ENCODE assay signal across 18 cellular contexts in the genomic region with DNA sequence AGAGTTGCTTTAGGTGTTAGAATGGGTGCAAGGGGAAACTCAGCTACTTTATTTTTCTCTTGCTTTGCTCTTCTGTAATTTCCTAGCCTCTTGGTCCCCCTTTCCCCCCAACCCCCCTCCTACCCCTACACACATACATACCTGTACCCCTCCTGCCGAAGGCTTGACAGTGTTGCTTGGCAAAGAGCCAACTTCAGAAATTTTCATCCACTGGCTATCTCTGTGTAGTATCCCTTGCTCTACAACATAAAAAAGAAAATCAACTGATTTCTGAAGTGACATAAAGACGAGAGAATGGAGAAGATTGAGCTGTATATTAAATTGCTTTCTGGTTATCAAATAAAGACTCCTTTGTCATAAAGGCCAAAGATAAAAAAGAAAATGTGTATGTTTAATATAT.
DNase-seq lines count a peak whose midpoint lies in the region; ATAC-seq, FAIRE-seq and TF ChIP-seq lines count a peak whose summit lies in the region.
"Had no signal": no experiment of that assay in that cellular context is flagged by ENCODE, and none has a peak within 500 bp of the region (broad histone marks: within the 10 kb centered on the region; RNA-seq: fewer than 3 reads in every experiment).

No MANE protein-coding gene starts in this region.

- H3K79me2 ChIP-seq in HepG2 (ENCODE audit: insufficient read depth, low read length) (no peaks in the 10 kb centered on the region), smooth muscle cell (ENCODE audit: low read depth) (no peaks in the 10 kb centered on the region)

- WGBS in HepG2 (ENCODE audit: low lambda C conversion rate) = 94% methylated on average over 2 of the region's 2 CpGs
- 78% methylated on average over 2 of the region's 2 CpGs for WGBS in right lobe of liver (ENCODE audit: insufficient coverage, low coverage, low lambda C conversion rate, missing lambda C conversion rate)
- WGBS in smooth muscle cell (ENCODE audit: low lambda C conversion rate) = 92% methylated on average over 2 of the region's 2 CpGs

- CTCF ChIA-PET in HepG2 (lab: Yijun Ruan, JAX; ENCODE audit: low intra/inter-chr PET ratio, low total read pairs) = no interaction called here

- no peak overlapping the region for H3K4me3 Mint-ChIP-seq in mesothelial cell of epicardium
- H3K4me3 Mint-ChIP-seq: CD4-positive, alpha-beta memory T cell; GM23338; H9 had no signal

- peaks cover 37% of the 10 kb centered on the region for H3K4me1 Mint-ChIP-seq in mesothelial cell of epicardium

- no peak for TF ChIP-seq CTCF in HepG2 (CRISPR knock-in tag; IDR thresholded peaks at IDR 0.05)
- TF ChIP-seq CTCF in right lobe of liver (IDR thresholded peaks at IDR 0.05) = no peak
- no peak for TF ChIP-seq CTCF in mesothelial cell of epicardium (IDR thresholded peaks at IDR 0.05; ENCODE audit: unreplicated experiment)
- TF ChIP-seq CTCF in lower lobe of right lung (IDR thresholded peaks at IDR 0.05) = no peak
- TF ChIP-seq CTCF in smooth muscle cell (IDR thresholded peaks at IDR 0.05; ENCODE audit: borderline replicate concordance, insufficient read depth, poor library complexity, severe bottlenecking) = no peak

- H4K20me1 ChIP-seq in HepG2 (ENCODE audit: insufficient read depth, low read length) (no peaks in the 10 kb centered on the region), smooth muscle cell (ENCODE audit: low read depth) (no peaks in the 10 kb centered on the region)

- H3K9me3 Mint-ChIP-seq in mesothelial cell of epicardium = no peaks in the 10 kb centered on the region
- H3K9me3 Mint-ChIP-seq: GM23338, H9 had no signal

- no peaks in the 10 kb centered on the region for H3F3A ChIP-seq in smooth muscle cell (ENCODE audit: low read depth)

- H3K4me1 ChIP-seq in HepG2 (ENCODE audit: insufficient read depth, low read length) (peaks cover 20% of the 10 kb centered on the region), right lobe of liver (peaks cover 0 to 17% (median 0%) of the 10 kb centered on the region in 4 donors), lower lobe of right lung (no peaks in the 10 kb centered on the region), smooth muscle cell (ENCODE audit: low read depth) (peaks cover 16% of the 10 kb centered on the region)

- TF ChIP-seq EP300 in HepG2 (IDR thresholded peaks at IDR 0.05; ENCODE audit: low read depth in 2 of 2, low read length in 2 of 2) = no peak
- TF ChIP-seq EP300 in HepG2 (CRISPR knock-in tag; IDR thresholded peaks at IDR 0.05; ENCODE audit: borderline replicate concordance) = no peak

- H3K36me3 Mint-ChIP-seq in mesothelial cell of epicardium = peaks cover 3% of the 10 kb centered on the region

- intact Hi-C loops in HepG2 (cut with micrococcal nuclease; ENCODE audit: unreplicated experiment) (no loop called here), right lobe of liver (cut with DNase I) (no loop called here), lower lobe of right lung (cut with DNase I) (no loop called here)

- no peaks in the 10 kb centered on the region for H3K27me3 Mint-ChIP-seq in mesothelial cell of epicardium (ENCODE audit: low read depth)
- H3K27me3 Mint-ChIP-seq: CD4-positive, alpha-beta memory T cell had no signal

- H3K4me2 ChIP-seq in HepG2 (ENCODE audit: low read depth, low read length) (no peak overlapping the region), smooth muscle cell (no peak overlapping the region)
- H3K4me2 ChIP-seq: GM23338 had no signal

- in situ Hi-C loops in HepG2 (cut with HindIII; ENCODE audit: extremely low pct_ligation_motif_present, low pct_unique_long_range_greater_than_20kb) = no loop called here

- peak overlapping the region; percentile 3 for H3K27ac Mint-ChIP-seq in mesothelial cell of epicardium
- H3K27ac Mint-ChIP-seq: CD4-positive, alpha-beta memory T cell; GM23338; H9 had no signal

- no peaks in the 10 kb centered on the region for H3K27me3 ChIP-seq in HepG2 (ENCODE audit: control insufficient read depth in 1 of 2, insufficient read depth in 2 of 2, low read length in 2 of 2)
- no peaks in the 10 kb centered on the region for H3K27me3 ChIP-seq in right lobe of liver
- no peaks in the 10 kb centered on the region for H3K27me3 ChIP-seq in lower lobe of right lung (ENCODE audit: low read depth)
- H3K27me3 ChIP-seq in smooth muscle cell (ENCODE audit: low read depth) = no peaks in the 10 kb centered on the region

- no peak for ATAC-seq in HepG2
- no peak for ATAC-seq in right lobe of liver
- ATAC-seq in lower lobe of right lung = no peak
- ATAC-seq: GM23338, HCT116 had no signal

- TF ChIP-seq RAD21 in HepG2 (CRISPR knock-in tag; IDR thresholded peaks at IDR 0.05) = no peak

- POLR2A ChIA-PET in HepG2 (lab: Yijun Ruan, JAX) = no interaction called here

- no peak overlapping the region for H3K27ac ChIP-seq in HepG2 (ENCODE audit: extremely low read length, insufficient read depth, low read length)
- H3K27ac ChIP-seq in right lobe of liver = no peak overlapping the region
- H3K27ac ChIP-seq in lower lobe of right lung = no peak overlapping the region
- H3K27ac ChIP-seq in smooth muscle cell (ENCODE audit: low read depth) = no peak overlapping the region

- FAIRE-seq in HepG2 (lab: Jason Lieb, UNC) = no peak
- FAIRE-seq: GM12891, GM18507 had no signal

- TF ChIP-seq POLR2A in HepG2 (IDR thresholded peaks at IDR 0.05; ENCODE audit: insufficient read depth in 1 of 2, low read depth in 2 of 2, low read length in 2 of 2) (no peak), right lobe of liver (IDR thresholded peaks at IDR 0.05) (no peak)

- BruUV-seq in HepG2 (replicated peaks; lab: Mats Ljungman, UMichigan) = no TSS peak

- H2AFZ ChIP-seq in HepG2 (ENCODE audit: low read length) = no peak overlapping the region
- no peak overlapping the region for H2AFZ ChIP-seq in smooth muscle cell (ENCODE audit: low read depth)
- H2AFZ ChIP-seq: GM23338 had no signal

- no peak for DNase-seq in HepG2 (ENCODE audit: low spot score)
- no peak for DNase-seq in right lobe of liver
- peak; percentile 45 for DNase-seq in NCI-H69 (lab: John Stamatoyannopoulos, UW)
- DNase-seq in mesothelial cell of epicardium (ENCODE audit: low spot score in 2 of 2, unreplicated experiment in 2 of 2) = no peak
- DNase-seq in lower lobe of right lung = no peak
- DNase-seq in smooth muscle cell (lab: John Stamatoyannopoulos, UW; ENCODE audit: unreplicated experiment) = no peak
- DNase-seq: C1 segment of cervical spinal cord; Calu3; CD4-positive, alpha-beta memory T cell; COR-L47; DMS53; DMS79 treated with DMSO at 0.1 percent for 48 hours; GF-D8; H9 had no signal

- no peak overlapping the region for H3K4me3 ChIP-seq in HepG2 (replicated peaks in 1 of 3; ENCODE audit: insufficient read depth in 1 of 3, low read depth in 2 of 3, low read length in 3 of 3)
- H3K4me3 ChIP-seq in right lobe of liver = no peak overlapping the region
- no peak overlapping the region for H3K4me3 ChIP-seq in lower lobe of right lung
- no peak overlapping the region for H3K4me3 ChIP-seq in smooth muscle cell
- H3K4me3 ChIP-seq: GM23338 had no signal

- H3K9me3 ChIP-seq in HepG2 (ENCODE audit: low read length) (no peaks in the 10 kb centered on the region), right lobe of liver (no peaks in the 10 kb centered on the region), lower lobe of right lung (no peaks in the 10 kb centered on the region), smooth muscle cell (replicated peaks; ENCODE audit: low read depth) (no peaks in the 10 kb centered on the region)

- H3K9ac ChIP-seq in HepG2 (ENCODE audit: insufficient read depth, low read depth, low read length) = no peak overlapping the region
- no peak overlapping the region for H3K9ac ChIP-seq in smooth muscle cell (ENCODE audit: low read depth)

- H3K36me3 ChIP-seq in HepG2 (replicated peaks in 1 of 2; ENCODE audit: control insufficient read depth in 1 of 2, insufficient read depth in 2 of 2, low read length in 2 of 2) (peaks cover 0 to 1% of the 10 kb centered on the region in 2 experiments; a peak in 1 of 5 replicates), right lobe of liver (no peaks in the 10 kb centered on the region), lower lobe of right lung (no peaks in the 10 kb centered on the region), smooth muscle cell (ENCODE audit: low read depth) (no peaks in the 10 kb centered on the region)

TF ChIP-seq in HepG2, 621 proteins besides CTCF, POLR2A, EP300 and RAD21 (continues in another document):
- TF ChIP-seq HNRNPK (IDR thresholded peaks at IDR 0.05; ENCODE audit: low read depth, low read length, poor library complexity, severe bottlenecking) (peak; percentile 58), MAZ (IDR thresholded peaks at IDR 0.05; ENCODE audit: borderline replicate concordance, low read depth, low read length) (no peak), MAZ (CRISPR knock-in tag; IDR thresholded peaks at IDR 0.05; ENCODE audit: low read depth) (no peak), ZKSCAN8 (CRISPR knock-in tag; IDR thresholded peaks at IDR 0.05; ENCODE audit: borderline replicate concordance) (no peak), TCF7L2 (IDR thresholded peaks at IDR 0.05; ENCODE audit: low read depth, low read length) (no peak)
- TF ChIP-seq, protein P1, sequence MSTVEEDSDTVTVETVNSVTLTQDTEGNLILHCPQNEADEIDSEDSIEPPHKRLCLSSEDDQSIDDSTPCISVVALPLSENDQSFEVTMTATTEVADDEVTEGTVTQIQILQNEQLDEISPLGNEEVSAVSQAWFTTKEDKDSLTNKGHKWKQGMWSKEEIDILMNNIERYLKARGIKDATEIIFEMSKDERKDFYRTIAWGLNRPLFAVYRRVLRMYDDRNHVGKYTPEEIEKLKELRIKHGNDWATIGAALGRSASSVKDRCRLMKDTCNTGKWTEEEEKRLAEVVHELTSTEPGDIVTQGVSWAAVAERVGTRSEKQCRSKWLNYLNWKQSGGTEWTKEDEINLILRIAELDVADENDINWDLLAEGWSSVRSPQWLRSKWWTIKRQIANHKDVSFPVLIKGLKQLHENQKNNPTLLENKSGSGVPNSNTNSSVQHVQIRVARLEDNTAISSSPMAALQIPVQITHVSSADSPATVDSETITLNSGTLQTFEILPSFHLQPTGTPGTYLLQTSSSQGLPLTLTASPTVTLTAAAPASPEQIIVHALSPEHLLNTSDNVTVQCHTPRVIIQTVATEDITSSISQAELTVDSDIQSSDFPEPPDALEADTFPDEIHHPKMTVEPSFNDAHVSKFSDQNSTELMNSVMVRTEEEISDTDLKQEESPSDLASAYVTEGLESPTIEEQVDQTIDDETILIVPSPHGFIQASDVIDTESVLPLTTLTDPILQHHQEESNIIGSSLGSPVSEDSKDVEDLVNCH (CRISPR knock-in tag; IDR thresholded peaks at IDR 0.05) = no peak
